ENCODE assay signal across 8 cellular contexts in genomic region chr1:180926164-180926981, GRCh38. TPM values are rescaled to one million over a fixed set of nuclear protein-coding genes. Genes with fewer than 3 reads are reported as not detected.
A peak's percentile ranks its signal among the peaks of the same experiment; 100 is the strongest.
DNase-seq lines count a peak whose midpoint lies in the region; ATAC-seq, FAIRE-seq and TF ChIP-seq lines count a peak whose summit lies in the region.

No MANE protein-coding gene starts in this region.

- H3K36me3 ChIP-seq in Peyer's patch: peaks cover 0 to 3% (median 0%) of the 10 kb centered on the region in 3 donors

- H3K4me1 ChIP-seq in Peyer's patch: peaks cover 0 to 22% (median 0%) of the 10 kb centered on the region in 4 donors

- no peak for TF ChIP-seq CTCF in AG10803 (conservative IDR thresholded peaks at IDR 0.05; ENCODE audit: low read length)
- TF ChIP-seq CTCF in Peyer's patch (IDR thresholded peaks at IDR 0.05): no peak
- no peak for TF ChIP-seq CTCF in omental fat pad (IDR thresholded peaks at IDR 0.05)

- intact Hi-C loops in posterior cingulate gyrus (cut with DNase I): loop anchor here (5.0 kb wide), 1 partner anchor 96 kb away; the partner anchor contains the start of gene STX6

- TF ChIP-seq POLR2A in Peyer's patch (IDR thresholded peaks at IDR 0.05): no peak

- no peak for ATAC-seq in omental fat pad (ENCODE audit: low FRiP score)

- H3K27me3 ChIP-seq in Peyer's patch: no peaks in the 10 kb centered on the region

- DNase-seq in AG10803 (ENCODE audit: low read depth) (peak; percentile 34), H4 (ENCODE audit: low spot score) (peak; percentile 69), Peyer's patch (no peak), frontal cortex (ENCODE audit: low spot score in 2 of 2) (peak; percentile 52 to 59), posterior cingulate gyrus (peak; percentile 52 to 96 (median 68)), HCEC 1CT (no peak), omental fat pad (ENCODE audit: low spot score) (no peak), LoVo (ENCODE audit: low spot score) (no peak)

- H3K4me3 ChIP-seq in AG10803 (ENCODE audit: low read length): no peak overlapping the region
- no peak overlapping the region for H3K4me3 ChIP-seq in Peyer's patch

- H3K9me3 ChIP-seq in Peyer's patch: no peaks in the 10 kb centered on the region

- peak overlapping the region in 3 of 4 donors; percentile 12 to 62 (median 57) for H3K27ac ChIP-seq in Peyer's patch

- no peak for FAIRE-seq in frontal cortex (lab: Jason Lieb, UNC)

RNA-seq across cellular contexts. Expression of gene KIAA1614, which starts 13.7 kb away (rescaled TPM):
- total RNA-seq in H4 (2014; rRNA removed; shearing (Covaris generic)): not detected in 2 replicates
- total RNA-seq in Peyer's patch: 1 to 10 TPM in 3 of 4 donors, under 1 TPM in 1; 0.35 to 2.5 (median 1.7) TPM
- total RNA-seq in frontal cortex: 5.7 TPM
- 1 to 10 TPM; 2.5 to 7.7 (median 5.1) TPM for total RNA-seq in omental fat pad

Comparison
In these comparisons a context has a peak if more than half of its experiments do, and no peak if none do; other contexts are left out.
1. DNase-seq: peak in AG10803 (single experiment), H4 (single experiment), frontal cortex (2 of 2) and posterior cingulate gyrus (10 of 10); none in Peyer's patch (0 of 3), HCEC 1CT (single experiment), omental fat pad (single experiment) and LoVo (single experiment).